Comparison of ENCODE assay signal across 1 cellular context in the genomic region with DNA sequence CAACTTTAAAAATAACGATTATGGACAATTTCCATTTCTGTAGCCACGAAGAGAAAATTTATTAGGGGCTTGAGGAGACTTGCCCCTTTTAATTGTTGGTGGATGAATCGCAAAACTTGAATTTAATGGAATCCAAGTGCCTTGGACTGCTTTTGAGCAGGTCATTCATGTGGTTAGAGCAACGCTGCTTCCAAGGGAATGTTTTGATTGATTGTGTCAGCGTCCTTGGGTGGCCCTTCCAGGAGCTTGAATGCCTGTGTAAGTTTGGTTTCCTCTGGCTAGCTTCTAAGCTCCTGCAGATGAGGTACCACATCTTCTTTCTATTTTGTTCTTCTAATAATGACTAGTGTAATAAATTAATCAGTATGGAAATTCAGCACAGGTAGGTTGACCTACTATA.
TF ChIP-seq lines count a peak whose summit lies in the region.

No MANE protein-coding gene starts in this region.

TF ChIP-seq in IMR-90, 13 proteins besides CTCF, POLR2A, EP300 and RAD21:
- TF ChIP-seq SMC3 (IDR thresholded peaks at IDR 0.05; ENCODE audit: low read depth, low read length) (no peak), MAZ (IDR thresholded peaks at IDR 0.05; ENCODE audit: borderline replicate concordance, low read depth, low read length) (no peak), MAFK (IDR thresholded peaks at IDR 0.05; ENCODE audit: low read depth, low read length) (no peak), CEBPB (IDR thresholded peaks at IDR 0.05; ENCODE audit: low read depth, low read length) (no peak), BHLHE40 (IDR thresholded peaks at IDR 0.05; ENCODE audit: low read depth, low read length) (no peak), MXI1 (IDR thresholded peaks at IDR 0.05; ENCODE audit: borderline replicate concordance, low read depth, low read length) (no peak), NFE2L2 (IDR thresholded peaks at IDR 0.05; ENCODE audit: low read depth, low read length) (no peak), RCOR1 (IDR thresholded peaks at IDR 0.05; ENCODE audit: insufficient replicate concordance, low read length) (no peak), RFX5 (IDR thresholded peaks at IDR 0.05; ENCODE audit: low read depth, low read length) (no peak), CHD1 (IDR thresholded peaks at IDR 0.05; ENCODE audit: low read depth, low read length) (no peak), FOS (IDR thresholded peaks at IDR 0.05; ENCODE audit: low read depth, low read length) (no peak)
- TF ChIP-seq, protein P1, sequence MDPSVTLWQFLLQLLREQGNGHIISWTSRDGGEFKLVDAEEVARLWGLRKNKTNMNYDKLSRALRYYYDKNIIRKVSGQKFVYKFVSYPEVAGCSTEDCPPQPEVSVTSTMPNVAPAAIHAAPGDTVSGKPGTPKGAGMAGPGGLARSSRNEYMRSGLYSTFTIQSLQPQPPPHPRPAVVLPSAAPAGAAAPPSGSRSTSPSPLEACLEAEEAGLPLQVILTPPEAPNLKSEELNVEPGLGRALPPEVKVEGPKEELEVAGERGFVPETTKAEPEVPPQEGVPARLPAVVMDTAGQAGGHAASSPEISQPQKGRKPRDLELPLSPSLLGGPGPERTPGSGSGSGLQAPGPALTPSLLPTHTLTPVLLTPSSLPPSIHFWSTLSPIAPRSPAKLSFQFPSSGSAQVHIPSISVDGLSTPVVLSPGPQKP (IDR thresholded peaks at IDR 0.05; ENCODE audit: borderline replicate concordance, low read depth, low read length) = no peak
- TF ChIP-seq, protein P2, sequence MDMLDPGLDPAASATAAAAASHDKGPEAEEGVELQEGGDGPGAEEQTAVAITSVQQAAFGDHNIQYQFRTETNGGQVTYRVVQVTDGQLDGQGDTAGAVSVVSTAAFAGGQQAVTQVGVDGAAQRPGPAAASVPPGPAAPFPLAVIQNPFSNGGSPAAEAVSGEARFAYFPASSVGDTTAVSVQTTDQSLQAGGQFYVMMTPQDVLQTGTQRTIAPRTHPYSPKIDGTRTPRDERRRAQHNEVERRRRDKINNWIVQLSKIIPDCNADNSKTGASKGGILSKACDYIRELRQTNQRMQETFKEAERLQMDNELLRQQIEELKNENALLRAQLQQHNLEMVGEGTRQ (IDR thresholded peaks at IDR 0.05; ENCODE audit: low read depth, low read length) = no peak
